ENCODE assay signal across 9 cellular contexts in the genomic region with DNA sequence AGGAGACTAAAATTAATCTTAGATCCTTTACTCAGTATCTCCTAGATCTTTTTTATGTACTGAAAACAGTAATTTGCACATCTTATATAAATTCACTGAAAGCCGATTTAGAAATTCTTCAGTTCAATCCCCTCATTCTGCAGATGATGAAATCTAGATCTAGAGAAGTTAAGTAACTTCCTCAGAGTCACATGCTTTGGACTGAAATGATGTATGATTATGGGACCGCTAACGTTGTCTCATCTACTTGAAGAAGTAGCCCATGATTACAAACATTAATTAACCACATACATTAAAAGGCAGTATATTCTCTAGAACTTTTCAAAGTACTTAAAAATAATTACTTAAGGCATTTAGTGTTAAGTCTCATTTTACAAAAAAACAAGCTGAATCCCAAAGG. TPM values are rescaled to one million over a fixed set of nuclear protein-coding genes. Genes with fewer than 3 reads are reported as not detected.
DNase-seq lines count a peak whose midpoint lies in the region; ATAC-seq and TF ChIP-seq lines count a peak whose summit lies in the region.
"Had no signal": no experiment of that assay in that cellular context is flagged by ENCODE, and none has a peak within 500 bp of the region (broad histone marks: within the 10 kb centered on the region; RNA-seq: fewer than 3 reads in every experiment).

No MANE protein-coding gene starts in this region.

- no peak for ATAC-seq in PC-3
- no peak for ATAC-seq in HG03521 (IDR thresholded peaks at IDR 0.05; ENCODE audit: unreplicated experiment)

- DNase-seq in GF-D8 (lab: John Stamatoyannopoulos, UW) (peak; percentile 95), PC-3 (no peak), dermis microvascular lymphatic vessel endothelial cell (ENCODE audit: low read depth in 2 of 2) (peak; percentile 50 to 82), pons (ENCODE audit: low spot score) (peak; percentile 76), NCI-H510A treated with DMSO at 0.1 percent for 48 hours (lab: John Stamatoyannopoulos, UW) (no peak), NCI-H2081 (lab: John Stamatoyannopoulos, UW) (no peak)
- DNase-seq in activated CD8-positive, alpha-beta memory T cell treated with anti-CD3 and anti-CD28 coated beads, Interleukin-2, amount 50 U/mL, for 4 hours: no peak
- DNase-seq: nucleus accumbens had no signal

- no peak overlapping the region for H3K4me2 ChIP-seq in PC-3 (ENCODE audit: low read length)

- H3K9me2 ChIP-seq in PC-3 (replicated peaks; ENCODE audit: low read length): no peaks in the 10 kb centered on the region

- CTCF ChIA-PET in PC-3 (lab: Charles Lee): no interaction called here

- H3K4me3 ChIP-seq in PC-3 (ENCODE audit: low read length): no peak overlapping the region

- H3K9me3 ChIP-seq in PC-3 (ENCODE audit: low read length): no peaks in the 10 kb centered on the region

- H3K27ac ChIP-seq in PC-3 (ENCODE audit: low read length): no peak overlapping the region

- no peaks in the 10 kb centered on the region for H3K27me3 ChIP-seq in PC-3 (ENCODE audit: low read length)

- H3F3A ChIP-seq in PC-3 (ENCODE audit: low read length, unreplicated experiment): no peaks in the 10 kb centered on the region

- peaks cover 21% of the 10 kb centered on the region for H3K79me2 ChIP-seq in PC-3 (ENCODE audit: low read length)

- POLR2A ChIA-PET in PC-3 (lab: Charles Lee; ENCODE audit: unreplicated experiment): no interaction called here

- intact Hi-C loops in PC-3 (cut with micrococcal nuclease): no loop called here

- H3K36me3 ChIP-seq in PC-3 (ENCODE audit: low read depth, low read length): no peaks in the 10 kb centered on the region

- no peak overlapping the region for H3K9ac ChIP-seq in PC-3 (ENCODE audit: low read length)

- no peak for TF ChIP-seq CTCF in PC-3 (conservative IDR thresholded peaks at IDR 0.05; ENCODE audit: low read depth, low read length)

- H2AFZ ChIP-seq in PC-3 (ENCODE audit: low read length): no peak overlapping the region

- peaks cover 7% of the 10 kb centered on the region for H3K4me1 ChIP-seq in PC-3 (ENCODE audit: insufficient read depth, low read length)

- TSS peak; percentile 14 for BruUV-seq in PC-3 (replicated peaks; lab: Mats Ljungman, UMichigan)

- H4K20me1 ChIP-seq in PC-3 (ENCODE audit: low read length): peaks cover 5% of the 10 kb centered on the region; the same call in 1 of the 2 replicates

RNA-seq across cellular contexts. Expression of a gene that starts 37.8 kb away (rescaled TPM):
- 15.3 and 17.7 TPM in 2 replicates for total RNA-seq in PC-3 (2014; rRNA removed)
- 71.9 and 106 TPM in 2 replicates for total RNA-seq in dermis microvascular lymphatic vessel endothelial cell

Comparison
In these comparisons a context has a peak if more than half of its experiments do, and no peak if none do; other contexts are left out.
1. DNase-seq: peak in GF-D8 (single experiment), dermis microvascular lymphatic vessel endothelial cell (2 of 2) and pons (single experiment); none in PC-3 (single experiment), NCI-H510A treated with DMSO at 0.1 percent for 48 hours (single experiment), activated CD8-positive, alpha-beta memory T cell treated with anti-CD3 and anti-CD28 coated beads, Interleukin-2, amount 50 U/mL, for 4 hours (single experiment) and NCI-H2081 (0 of 2).